2 cellular contexts compared by ENCODE assay signal in genomic region chr18:28711096-28711495, GRCh38.
TF ChIP-seq lines count a peak whose summit lies in the region.

No MANE protein-coding gene starts in this region.

TF ChIP-seq in GM23338, 12 proteins besides CTCF, POLR2A, EP300 and RAD21 (continued from another document):
- TF ChIP-seq ZNF462 (CRISPR knock-in tag; IDR thresholded peaks at IDR 0.05) = no peak
- TF ChIP-seq ZNF114 (CRISPR knock-in tag; IDR thresholded peaks at IDR 0.05) = no peak
- no peak for TF ChIP-seq REST (IDR thresholded peaks at IDR 0.05; ENCODE audit: unreplicated experiment)
- TF ChIP-seq EZH2phosphoT487 (IDR thresholded peaks at IDR 0.05; ENCODE audit: unreplicated experiment) = no peak
- no peak for TF ChIP-seq CREB1 (CRISPR knock-in tag; IDR thresholded peaks at IDR 0.05; ENCODE audit: low read depth)
- no peak for TF ChIP-seq JUNB (IDR thresholded peaks at IDR 0.05; ENCODE audit: unreplicated experiment)
- no peak for TF ChIP-seq ETS1 (IDR thresholded peaks at IDR 0.05)
- TF ChIP-seq STAT1 (IDR thresholded peaks at IDR 0.05; ENCODE audit: unreplicated experiment) = no peak
- no peak for TF ChIP-seq NANOG (IDR thresholded peaks at IDR 0.05; ENCODE audit: borderline replicate concordance)
- no peak for TF ChIP-seq EZH2 (IDR thresholded peaks at IDR 0.05; ENCODE audit: low read depth, unreplicated experiment)
- no peak for TF ChIP-seq POLR2AphosphoS5 (IDR thresholded peaks at IDR 0.05; ENCODE audit: low read depth)

TF ChIP-seq in WTC11, 78 proteins besides CTCF, POLR2A, EP300 and RAD21 (continued from another document):
- no peak for TF ChIP-seq SMAD3 (CRISPR knock-in tag; IDR thresholded peaks at IDR 0.05; ENCODE audit: borderline replicate concordance)
- TF ChIP-seq ELF4 (CRISPR knock-in tag; IDR thresholded peaks at IDR 0.05; ENCODE audit: low read depth) = no peak
- no peak for TF ChIP-seq ETV6 (CRISPR knock-in tag; IDR thresholded peaks at IDR 0.05)
